In the genomic region with DNA sequence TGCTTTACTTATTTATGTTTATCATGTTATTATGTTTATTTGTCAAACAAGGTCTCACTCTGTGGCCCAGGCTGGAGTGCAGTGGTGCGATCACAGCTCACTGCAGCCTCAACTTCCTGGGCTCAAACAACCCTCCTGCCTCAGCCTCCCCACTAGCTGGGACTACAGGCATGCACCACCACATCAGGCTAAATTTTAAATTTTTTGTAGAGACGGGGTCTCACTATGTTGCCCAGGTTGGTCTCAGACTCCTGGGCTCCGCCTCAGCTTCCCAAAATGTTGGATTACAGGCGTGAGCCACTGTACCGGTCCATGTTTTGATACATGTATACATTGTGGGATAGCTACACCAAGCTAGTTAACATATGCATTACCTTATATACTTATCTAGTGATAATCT, we compare ENCODE assay signal across 7 cellular contexts. TPM values are rescaled to one million over a fixed set of nuclear protein-coding genes. Genes with fewer than 3 reads are reported as not detected.
DNase-seq lines count a peak whose midpoint lies in the region; ATAC-seq and TF ChIP-seq lines count a peak whose summit lies in the region.
"Not testable (repeated sequence)": the region's sequence is repeated elsewhere in the genome, so short reads cannot be mapped to it uniquely, and the experiment has no call there.

No MANE protein-coding gene starts in this region.

- peaks cover 35% of the 10 kb centered on the region for H3K4me1 ChIP-seq in RWPE2 (ENCODE audit: insufficient read depth, poor library complexity, severe bottlenecking)
- H3K4me1 ChIP-seq in gastroesophageal sphincter: peaks cover 0 to 62% (median 15%) of the 10 kb centered on the region in 3 donors
- peaks cover 0 to 39% of the 10 kb centered on the region in 2 donors for H3K4me1 ChIP-seq in right atrium auricular region
- H3K4me1 ChIP-seq in prostate gland (replicated peaks): not testable (repeated sequence)
- H3K4me1 ChIP-seq in skeletal muscle tissue (ENCODE audit: control insufficient read depth in 3 of 3, insufficient read depth in 3 of 3, low read length in 3 of 3): peaks cover 36 to 41% (median 36%) of the 10 kb centered on the region in 3 donors

- H3K27me3 ChIP-seq in RWPE2 (ENCODE audit: insufficient read depth, poor library complexity, severe bottlenecking); gastroesophageal sphincter; right atrium auricular region; prostate gland (replicated peaks; ENCODE audit: insufficient read depth); skeletal muscle tissue (ENCODE audit: control insufficient read depth in 3 of 3, insufficient read depth in 3 of 3, low read length in 3 of 3): not testable (repeated sequence)

- intact Hi-C loops in prostate gland (cut with DNase I): loop anchor here (2.0 kb wide), 1 partner anchor 60 kb away; no protein-coding TSS in a partner anchor

- H3K4me3 ChIP-seq in RWPE2 (ENCODE audit: severe bottlenecking); gastroesophageal sphincter; right atrium auricular region; prostate gland; skeletal muscle tissue (ENCODE audit: low read length in 3 of 3): not testable (repeated sequence)

- H3K4me3 Mint-ChIP-seq in activated naive CD8-positive, alpha-beta T cell: peak overlapping the region; percentile 30
- peak overlapping the region; percentile 28 for H3K4me3 Mint-ChIP-seq in type B pancreatic cell

- not testable (repeated sequence) for ATAC-seq in RWPE2 (ENCODE audit: low read depth); gastroesophageal sphincter

- H3K27me3 Mint-ChIP-seq in activated naive CD8-positive, alpha-beta T cell; type B pancreatic cell: not testable (repeated sequence)

- H3K27ac ChIP-seq in RWPE2 (ENCODE audit: poor library complexity, severe bottlenecking) (peak overlapping the region; percentile 91), gastroesophageal sphincter (peak overlapping the region in 3 of 4 donors; percentile 55 to 98 (median 95)), right atrium auricular region (peak overlapping the region; percentile 92 to 95), prostate gland (peak overlapping the region; percentile 92 to 95), skeletal muscle tissue (ENCODE audit: low read depth, low read length) (peak overlapping the region; percentile 98)

- not testable (repeated sequence) for DNase-seq in RWPE2 (ENCODE audit: low spot score); right atrium auricular region (ENCODE audit: low spot score); prostate gland (ENCODE audit: low spot score); type B pancreatic cell (ENCODE audit: extremely low spot score, unreplicated experiment)

- TF ChIP-seq POLR2A in gastroesophageal sphincter (IDR thresholded peaks at IDR 0.05); prostate gland (IDR thresholded peaks at IDR 0.05): not testable (repeated sequence)

- 88 to 100% methylated on average over 5 of the region's 5 CpGs for WGBS in gastroesophageal sphincter (ENCODE audit: low coverage in 1 of 2), 2 donors
- 98% methylated on average over 5 of the region's 5 CpGs for WGBS in prostate gland

- H3K9ac ChIP-seq in skeletal muscle tissue (ENCODE audit: low read depth in 1 of 3, low read length in 3 of 3): not testable (repeated sequence)

- not testable (repeated sequence) for TF ChIP-seq EP300 in gastroesophageal sphincter (IDR thresholded peaks at IDR 0.05)

- H3K9me3 ChIP-seq in RWPE2 (ENCODE audit: severe bottlenecking); gastroesophageal sphincter; right atrium auricular region; prostate gland; skeletal muscle tissue (ENCODE audit: control insufficient read depth in 3 of 3, low read length in 3 of 3): not testable (repeated sequence)

- H3K9me3 Mint-ChIP-seq in activated naive CD8-positive, alpha-beta T cell (ENCODE audit: low read depth); type B pancreatic cell: not testable (repeated sequence)

- TF ChIP-seq CTCF in RWPE2 (IDR thresholded peaks at IDR 0.05; ENCODE audit: poor library complexity, severe bottlenecking); gastroesophageal sphincter (IDR thresholded peaks at IDR 0.05); right atrium auricular region (IDR thresholded peaks at IDR 0.05); prostate gland (IDR thresholded peaks at IDR 0.05); type B pancreatic cell (conservative IDR thresholded peaks at IDR 0.05): not testable (repeated sequence)

- peaks cover 22% of the 10 kb centered on the region for H3K4me1 Mint-ChIP-seq in activated naive CD8-positive, alpha-beta T cell (ENCODE audit: low read depth)
- peaks cover 18% of the 10 kb centered on the region for H3K4me1 Mint-ChIP-seq in type B pancreatic cell (ENCODE audit: unreplicated experiment)

- not testable (repeated sequence) for H3K36me3 Mint-ChIP-seq in activated naive CD8-positive, alpha-beta T cell; type B pancreatic cell

- H3K27ac Mint-ChIP-seq in activated naive CD8-positive, alpha-beta T cell; type B pancreatic cell: not testable (repeated sequence)

- not testable (repeated sequence) for H3K36me3 ChIP-seq in RWPE2 (ENCODE audit: low read depth); gastroesophageal sphincter; right atrium auricular region; prostate gland; skeletal muscle tissue (ENCODE audit: control insufficient read depth in 3 of 3, insufficient read depth in 3 of 3, low read length in 3 of 3)

RNA-seq across cellular contexts. Expression of a gene that starts 1.9 kb away (rescaled TPM):
- total RNA-seq in gastroesophageal sphincter: 100 to 1,000 TPM in 1 of 4 donors, 10 to 100 TPM in 3; 54.6 to 108 (median 75.9) TPM
- total RNA-seq in right atrium auricular region: 100 to 1,000 TPM; 115 to 118 TPM
- 100 to 1,000 TPM; 111 to 253 TPM for total RNA-seq in prostate gland
- total RNA-seq in skeletal muscle tissue: 23.0 TPM
- total RNA-seq in type B pancreatic cell (ENCODE audit: low replicate concordance): 55.4 and 63.9 TPM in 2 replicates
